In the genomic region with DNA sequence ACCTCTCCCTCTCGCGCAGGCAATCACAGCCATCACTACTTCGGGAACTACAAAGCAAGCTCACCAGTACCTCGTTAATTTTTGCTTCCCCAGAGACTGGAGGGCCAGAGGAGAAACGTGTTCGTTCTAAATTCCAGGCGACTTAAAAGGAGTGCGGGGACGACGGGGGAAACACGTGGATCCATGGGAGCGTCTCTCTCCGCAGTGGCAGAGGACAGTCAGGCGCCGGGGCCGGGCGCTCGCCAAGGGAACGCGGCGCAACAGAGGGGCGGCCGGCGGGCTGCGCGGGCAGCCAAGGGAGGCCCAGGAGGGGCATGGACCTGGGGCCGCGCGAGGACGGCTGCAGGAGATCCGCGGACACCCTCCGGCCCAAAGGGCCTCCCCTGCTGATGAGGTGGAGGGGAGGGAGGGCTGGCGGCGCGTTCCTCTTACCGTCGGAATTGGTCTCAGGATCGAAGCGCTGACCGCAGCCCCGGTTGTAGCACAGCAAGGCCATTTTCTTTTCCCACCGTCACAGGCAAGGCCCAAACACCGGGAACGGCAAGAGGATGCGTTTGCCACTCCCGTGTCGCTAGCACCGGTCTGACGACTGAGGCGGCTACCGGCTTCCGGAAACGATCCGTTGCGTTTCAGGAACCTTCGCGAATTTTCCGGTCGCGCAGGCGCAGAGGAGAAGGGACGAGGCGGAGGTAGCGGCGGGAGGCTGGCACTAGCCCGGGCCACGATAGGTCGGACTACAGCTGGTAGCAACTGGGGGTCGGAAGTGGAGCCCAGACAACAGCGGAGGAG, we compare ENCODE assay signal across 7 cellular contexts. TPM values are rescaled to one million over a fixed set of nuclear protein-coding genes. Genes with fewer than 3 reads are reported as not detected.
DNase-seq lines count a peak whose midpoint lies in the region; ATAC-seq and TF ChIP-seq lines count a peak whose summit lies in the region.

A gene (minus strand): TSS at position 591 of the 789 bp plus-strand sequence. CDS start 95 bp downstream, at position 496.

- H3K4me3 ChIP-seq in astrocyte of the cerebellum (ENCODE audit: low read depth, low read length): peak within 1 kb of the TSS; percentile 91

- ATAC-seq in GM18508 (IDR thresholded peaks at IDR 0.05; ENCODE audit: insufficient read depth, unreplicated experiment) (peak; percentile 82), HG02970 (IDR thresholded peaks at IDR 0.05; ENCODE audit: low FRiP score, unreplicated experiment) (peak; percentile 97)

- DNase-seq in NCI-H2081 (lab: John Stamatoyannopoulos, UW): peak; percentile 77 to 90
- DNase-seq in T-helper 9 cell: peak; percentile 87
- DNase-seq in astrocyte of the cerebellum (ENCODE audit: low read depth): peak; percentile 41
- DNase-seq in hippocampal formation (lab: John Stamatoyannopoulos, UW): peak; percentile 83 to 88
- peak; percentile 71 for DNase-seq in renal cortical epithelial cell (ENCODE audit: low read depth)

- no peak for TF ChIP-seq CTCF in astrocyte of the cerebellum (IDR thresholded peaks at IDR 0.05; ENCODE audit: low read depth, low read length, missing control alignments)

- in situ Hi-C loops in astrocyte of the cerebellum (cut with HindIII; ENCODE audit: low sequenced_read_pairs): no loop called here

RNA-seq across cellular contexts. Expression of the gene that starts here (rescaled TPM):
- total RNA-seq in renal cortical epithelial cell: 36.5 and 43.5 TPM in 2 replicates

Comparison
In these comparisons a context has a peak if more than half of its experiments do, and no peak if none do; other contexts are left out.
1. Peak in every context shown above with its lines: DNase-seq, ATAC-seq and H3K4me3 ChIP-seq.